In genomic region chr3:42117175-42118008, GRCh38 we compare ENCODE assay signal across 8 cellular contexts. TPM values are rescaled to one million over a fixed set of nuclear protein-coding genes. Genes with fewer than 3 reads are reported as not detected.
DNase-seq lines count a peak whose midpoint lies in the region; ATAC-seq and TF ChIP-seq lines count a peak whose summit lies in the region.

No MANE protein-coding gene starts in this region.

- TF ChIP-seq CTCF in GM23338 (conservative IDR thresholded peaks at IDR 0.05; ENCODE audit: low read depth in 2 of 2): peak; percentile 66 to 79

- no peak overlapping the region for H3K27ac ChIP-seq in GM23338 (ENCODE audit: low read depth)
- H3K27ac ChIP-seq in iPS DF 6.9 (ENCODE audit: low read length): no peak overlapping the region

- peaks cover 3% of the 10 kb centered on the region for H3K27me3 Mint-ChIP-seq in GM23338 (ENCODE audit: insufficient read depth, low read depth, poor library complexity)
- no peaks in the 10 kb centered on the region for H3K27me3 Mint-ChIP-seq in stimulated activated naive B cell treated with anti-CD40 and anti-IgM and Interleukin-4, amounts not matched to agents 10 μg/mL and 1 μg/mL and 100 μg/mL, for 72 hours

- DNase-seq in A172 (ENCODE audit: low spot score): peak; percentile 73
- DNase-seq in GM23338 (ENCODE audit: low spot score): peak; percentile 79
- DNase-seq in amniotic stem cell (lab: John Stamatoyannopoulos, UW): peak; percentile 23
- DNase-seq in iPS DF 6.9 (ENCODE audit: low read depth, low spot score): peak; percentile 35
- no peak for DNase-seq in stimulated activated naive B cell treated with anti-CD40 and anti-IgM and Interleukin-4, amounts not matched to agents 10 μg/mL and 1 μg/mL and 100 μg/mL, for 72 hours
- DNase-seq in SHP77 treated with DMSO at 0.1 percent for 48 hours (lab: John Stamatoyannopoulos, UW): no peak
- DNase-seq in NCI-H82 (lab: John Stamatoyannopoulos, UW): no peak
- no peak for DNase-seq in HuH-7.5 (ENCODE audit: low spot score)

- H3K36me3 ChIP-seq in GM23338 (ENCODE audit: insufficient read depth) (no peaks in the 10 kb centered on the region), iPS DF 6.9 (ENCODE audit: control insufficient read depth, insufficient read depth, low read length) (no peaks in the 10 kb centered on the region)

- no CpG with 5 or more reads among the region's 14 CpGs for WGBS in iPS DF 6.9 (ENCODE audit: insufficient coverage, insufficient read length)

- peak; percentile 75 for ATAC-seq in GM23338
- no peak for ATAC-seq in stimulated activated naive B cell treated with anti-CD40 and anti-IgM and Interleukin-4, amounts not matched to agents 10 μg/mL and 1 μg/mL and 100 μg/mL, for 72 hours (replicated peaks)

- H3K4me2 ChIP-seq in GM23338: no peak overlapping the region

- H3K9me2 ChIP-seq in GM23338 (ENCODE audit: insufficient read depth): no peaks in the 10 kb centered on the region

- no peaks in the 10 kb centered on the region for H3K36me3 Mint-ChIP-seq in GM23338 (ENCODE audit: low read depth)
- H3K36me3 Mint-ChIP-seq in stimulated activated naive B cell treated with anti-CD40 and anti-IgM and Interleukin-4, amounts not matched to agents 10 μg/mL and 1 μg/mL and 100 μg/mL, for 72 hours: peaks cover 32 to 45% of the 10 kb centered on the region in 2 donors

- H3K9me3 ChIP-seq in iPS DF 6.9 (ENCODE audit: control insufficient read depth, insufficient read depth, low read length): no peaks in the 10 kb centered on the region

- H3K4me3 Mint-ChIP-seq in GM23338: no peak overlapping the region
- H3K4me3 Mint-ChIP-seq in stimulated activated naive B cell treated with anti-CD40 and anti-IgM and Interleukin-4, amounts not matched to agents 10 μg/mL and 1 μg/mL and 100 μg/mL, for 72 hours: no peak overlapping the region

- H3K27ac Mint-ChIP-seq in GM23338: no peak overlapping the region
- H3K27ac Mint-ChIP-seq in stimulated activated naive B cell treated with anti-CD40 and anti-IgM and Interleukin-4, amounts not matched to agents 10 μg/mL and 1 μg/mL and 100 μg/mL, for 72 hours: peak overlapping the region; percentile 56

- H3K9me3 Mint-ChIP-seq in GM23338: no peaks in the 10 kb centered on the region
- no peaks in the 10 kb centered on the region for H3K9me3 Mint-ChIP-seq in stimulated activated naive B cell treated with anti-CD40 and anti-IgM and Interleukin-4, amounts not matched to agents 10 μg/mL and 1 μg/mL and 100 μg/mL, for 72 hours

- peaks cover 3% of the 10 kb centered on the region; the same call in 1 of the 2 replicates for H3K4me1 ChIP-seq in GM23338 (ENCODE audit: insufficient read depth)
- H3K4me1 ChIP-seq in iPS DF 6.9 (ENCODE audit: control insufficient read depth, insufficient read depth, low read length): peaks cover 1% of the 10 kb centered on the region; the same call in 1 of the 2 replicates

- no peak overlapping the region for H2AFZ ChIP-seq in GM23338

- 0 out of 2 replicates have a peak, but pooled peaks cover 3% of the 10 kb centered on the region for H4K20me1 ChIP-seq in GM23338 (replicated peaks; ENCODE audit: insufficient read depth)

- no peaks in the 10 kb centered on the region for H3F3A ChIP-seq in GM23338 (replicated peaks; ENCODE audit: low read depth)

- H3K4me3 ChIP-seq in GM23338 (no peak overlapping the region), iPS DF 6.9 (ENCODE audit: low read length) (no peak overlapping the region)

- peaks cover 4% of the 10 kb centered on the region for H3K79me2 ChIP-seq in GM23338 (replicated peaks; ENCODE audit: insufficient read depth)

- peaks cover 23% of the 10 kb centered on the region for H3K4me1 Mint-ChIP-seq in GM23338
- H3K4me1 Mint-ChIP-seq in stimulated activated naive B cell treated with anti-CD40 and anti-IgM and Interleukin-4, amounts not matched to agents 10 μg/mL and 1 μg/mL and 100 μg/mL, for 72 hours: peaks cover 53 to 89% of the 10 kb centered on the region in 2 donors

- H3K27me3 ChIP-seq in GM23338 (ENCODE audit: insufficient read depth): no peaks in the 10 kb centered on the region
- no peaks in the 10 kb centered on the region for H3K27me3 ChIP-seq in iPS DF 6.9 (ENCODE audit: control insufficient read depth, insufficient read depth, low read length)

TF ChIP-seq in GM23338, 12 proteins besides CTCF, POLR2A, EP300 and RAD21 (continues in another document):
- TF ChIP-seq JUNB (IDR thresholded peaks at IDR 0.05; ENCODE audit: unreplicated experiment) (no peak), STAT1 (IDR thresholded peaks at IDR 0.05; ENCODE audit: unreplicated experiment) (no peak), REST (IDR thresholded peaks at IDR 0.05; ENCODE audit: unreplicated experiment) (no peak), ZNF114 (CRISPR knock-in tag; IDR thresholded peaks at IDR 0.05) (no peak), ZNF331 (CRISPR knock-in tag; IDR thresholded peaks at IDR 0.05; ENCODE audit: low read depth) (no peak), ETS1 (IDR thresholded peaks at IDR 0.05) (no peak)

RNA-seq across cellular contexts. Expression of gene TRAK1, which starts 26.2 kb away (rescaled TPM):
- 10.3 and 10.6 TPM in 2 replicates for total RNA-seq in A172 (2014; rRNA removed; shearing (Covaris generic))
- total RNA-seq in GM23338 (2014; rRNA removed; shearing (Covaris generic)): 47.4 and 50.1 TPM in 2 replicates
- polyA plus RNA-seq in GM23338 (2016; fragmentation: Nextera tagmentation; extraction: Ambion mirVana): 12.2 and 13.4 TPM in 2 replicates

Comparison
In these comparisons a context has a peak if more than half of its experiments do, and no peak if none do; other contexts are left out.
1. DNase-seq: peak in A172 (single experiment), GM23338 (single experiment), amniotic stem cell (single experiment) and iPS DF 6.9 (single experiment); none in stimulated activated naive B cell treated with anti-CD40 and anti-IgM and Interleukin-4, amounts not matched to agents 10 μg/mL and 1 μg/mL and 100 μg/mL, for 72 hours (single experiment), SHP77 treated with DMSO at 0.1 percent for 48 hours (single experiment), NCI-H82 (single experiment) and HuH-7.5 (single experiment).